ENCODE assay signal across 19 cellular contexts in the genomic region with DNA sequence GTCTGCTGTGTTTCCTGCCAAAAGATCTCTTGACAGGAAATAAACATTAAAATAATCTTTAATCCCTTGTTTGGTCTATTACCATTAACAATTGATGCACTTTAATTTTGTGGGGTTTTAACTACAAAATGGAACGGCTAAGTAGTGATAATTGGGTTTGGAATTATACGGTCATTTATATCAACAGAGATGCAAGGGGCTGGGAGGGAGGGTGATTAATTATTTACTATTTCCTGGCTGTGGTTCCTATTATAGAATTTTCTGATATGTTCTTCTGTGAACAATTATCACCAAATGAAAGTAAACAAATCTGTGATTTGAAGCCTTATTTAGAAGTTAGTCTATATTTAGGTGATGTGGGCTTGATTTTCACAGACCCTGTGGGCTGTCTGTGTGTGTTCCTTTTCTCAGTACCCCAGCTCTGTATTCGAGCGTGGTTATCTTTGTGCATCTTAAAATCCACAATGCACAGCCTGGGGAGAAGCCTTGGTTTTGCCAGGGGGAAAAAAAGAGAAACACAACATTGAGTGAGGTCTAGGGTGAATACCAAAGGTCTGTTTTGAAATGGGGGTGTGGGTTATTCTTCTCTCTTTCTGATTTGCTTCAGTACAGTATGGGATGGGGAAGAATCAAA.
"Had no signal": no experiment of that assay in that cellular context is flagged by ENCODE, and none has a peak within 500 bp of the region (broad histone marks: within the 10 kb centered on the region; RNA-seq: fewer than 3 reads in every experiment).

No MANE protein-coding gene starts in this region.

- H3K4me3 ChIP-seq: heart right ventricle, left ventricle myocardium inferior, transverse colon, vagina had no signal

- H3K27me3 ChIP-seq: heart right ventricle, transverse colon, vagina had no signal

- H3K36me3 ChIP-seq: heart right ventricle, left ventricle myocardium inferior, neutrophil, transverse colon, vagina, WERI-Rb-1 had no signal

- H3K9me3 ChIP-seq: heart right ventricle, left ventricle myocardium inferior, neutrophil, transverse colon had no signal

- H3K4me1 ChIP-seq: transverse colon, vagina had no signal

- H3K36me3 Mint-ChIP-seq: activated naive CD4-positive, alpha-beta T cell treated with anti-CD3 and anti-CD28 coated beads, Interleukin-2, amount 50 U/mL, for 72 hours; brain; natural killer cell treated with Interleukin-12 subunit alpha and Interleukin-12 subunit beta and Interleukin-15 and Interleukin-18, amount 100 ng/mL, for 72 hours had no signal

- ATAC-seq: activated CD8-positive, alpha-beta T cell treated with anti-CD3 and anti-CD28 coated beads, Interleukin-2, amount 10 ng/mL, durations not matched to agents 7 days and 5 days; activated naive CD4-positive, alpha-beta T cell treated with anti-CD3 and anti-CD28 coated beads, Interleukin-2, amount 50 U/mL, for 72 hours; natural killer cell treated with Interleukin-12 subunit alpha and Interleukin-12 subunit beta and Interleukin-15 and Interleukin-18, amount 100 ng/mL, for 72 hours; stimulated activated naive B cell treated with anti-CD40 and anti-IgM and Interleukin-4, amounts not matched to agents 10 μg/mL and 1 μg/mL and 100 μg/mL, for 72 hours had no signal

- H3K27ac ChIP-seq: left ventricle myocardium inferior, neutrophil, transverse colon, vagina, WERI-Rb-1 had no signal

- H3K4me3 Mint-ChIP-seq: activated CD8-positive, alpha-beta T cell treated with anti-CD3 and anti-CD28 coated beads, Interleukin-2, amount 10 ng/mL, durations not matched to agents 7 days and 5 days; brain; natural killer cell treated with Interleukin-12 subunit alpha and Interleukin-12 subunit beta and Interleukin-15 and Interleukin-18, amount 100 ng/mL, for 72 hours; stimulated activated naive B cell treated with anti-CD40 and anti-IgM and Interleukin-4, amounts not matched to agents 10 μg/mL and 1 μg/mL and 100 μg/mL, for 72 hours had no signal

- DNase-seq: activated CD4-positive, alpha-beta T cell treated with anti-CD3 and anti-CD28 coated beads for 1 hour; activated CD4-positive, alpha-beta T cell treated with anti-CD3 and anti-CD28 coated beads, Interleukin-2, amount 50 U/mL, for 1 hour; activated CD8-positive, alpha-beta T cell treated with anti-CD3 and anti-CD28 coated beads, Interleukin-2, amount 10 ng/mL, durations not matched to agents 7 days and 5 days; aorta; heart right ventricle; kidney glomerular epithelial cell; left ventricle myocardium inferior; mammary epithelial cell; midbrain; stimulated activated CD4-positive, alpha-beta T cell treated with anti-CD3 and anti-CD28 coated beads, Interleukin-2, amount 100 ng/mL, for 48 hours; stimulated activated CD8-positive, alpha-beta memory T cell treated with anti-CD3 and anti-CD28 coated beads, Interleukin-4, amount 100 ng/mL, for 48 hours; stimulated activated naive B cell treated with anti-CD40 and anti-IgM and Interleukin-4, amounts not matched to agents 10 μg/mL and 1 μg/mL and 100 μg/mL, for 72 hours; transverse colon; WERI-Rb-1 had no signal

- H3K9me3 Mint-ChIP-seq: activated naive CD4-positive, alpha-beta T cell treated with anti-CD3 and anti-CD28 coated beads, Interleukin-2, amount 50 U/mL, for 72 hours; natural killer cell treated with Interleukin-12 subunit alpha and Interleukin-12 subunit beta and Interleukin-15 and Interleukin-18, amount 100 ng/mL, for 72 hours; stimulated activated naive B cell treated with anti-CD40 and anti-IgM and Interleukin-4, amounts not matched to agents 10 μg/mL and 1 μg/mL and 100 μg/mL, for 72 hours had no signal

- H3K27ac Mint-ChIP-seq: activated CD8-positive, alpha-beta T cell treated with anti-CD3 and anti-CD28 coated beads, Interleukin-2, amount 10 ng/mL, durations not matched to agents 7 days and 5 days; activated naive CD4-positive, alpha-beta T cell treated with anti-CD3 and anti-CD28 coated beads, Interleukin-2, amount 50 U/mL, for 72 hours; natural killer cell treated with Interleukin-12 subunit alpha and Interleukin-12 subunit beta and Interleukin-15 and Interleukin-18, amount 100 ng/mL, for 72 hours; stimulated activated naive B cell treated with anti-CD40 and anti-IgM and Interleukin-4, amounts not matched to agents 10 μg/mL and 1 μg/mL and 100 μg/mL, for 72 hours had no signal
